ENCODE assay signal across 9 cellular contexts in the genomic region with DNA sequence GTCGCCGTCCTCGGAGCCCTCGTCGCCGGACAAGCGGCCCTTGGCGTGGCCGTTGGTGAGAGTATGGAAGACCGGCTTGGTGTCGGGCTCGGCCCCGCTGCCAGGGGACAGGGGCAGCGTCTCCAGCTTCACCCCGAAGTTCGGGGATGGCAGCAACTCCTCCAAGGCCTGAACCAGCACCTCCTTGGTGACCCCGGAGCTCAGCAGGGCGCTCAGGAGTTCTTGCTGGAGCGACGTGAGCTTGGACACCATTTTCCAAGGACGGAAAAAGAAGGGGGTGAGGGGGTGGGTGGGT. TPM values are rescaled to one million over a fixed set of nuclear protein-coding genes. Genes with fewer than 3 reads are reported as not detected.
DNase-seq lines count a peak whose midpoint lies in the region; ATAC-seq and TF ChIP-seq lines count a peak whose summit lies in the region.
"Had no signal": no experiment of that assay in that cellular context is flagged by ENCODE, and none has a peak within 500 bp of the region (broad histone marks: within the 10 kb centered on the region; RNA-seq: fewer than 3 reads in every experiment).

No MANE protein-coding gene starts in this region.

- peak overlapping the region; percentile 70 for H3K9ac ChIP-seq in HCT116 (ENCODE audit: low read length)
- H3K9ac ChIP-seq in colonic mucosa (ENCODE audit: low read depth in 2 of 2, low read length in 2 of 2), result peak overlapping the region; percentile 81 to 98

- no peaks in the 10 kb centered on the region for H3K9me3 Mint-ChIP-seq in Calu3 (ENCODE audit: low read depth, unreplicated experiment)

- RAD21 ChIA-PET in HCT116 (lab: Charles Lee; ENCODE audit: low non-redundant PET in 1 of 2, low total read pairs in 2 of 2, uncharacterized antibody in 2 of 2, unreplicated experiment in 2 of 2), result no interaction called here

- H3K4me1 Mint-ChIP-seq in Calu3 (ENCODE audit: low read depth, unreplicated experiment), result peaks cover 45% of the 10 kb centered on the region

- H3K4me3 ChIP-seq in HCT116 (replicated peaks in 1 of 2; ENCODE audit: low read depth in 1 of 2, low read length in 2 of 2) (peak overlapping the region; percentile 54 to 62), colonic mucosa (peak overlapping the region; percentile 49), muscle layer of duodenum (ENCODE audit: low read depth in 1 of 2, low read length in 2 of 2) (peak overlapping the region in 1 of 2 donors; percentile 61)

- CTCF ChIA-PET in Calu3 (lab: Charles Lee), result interaction anchor here (0.6 to 6.0 kb wide), 26 partner anchors 7 to 1128 kb away, joined by 3 to 75 read pairs (median 5); no protein-coding TSS in a partner anchor
- CTCF ChIA-PET in HCT116 (lab: Charles Lee), result interaction anchor here (0.9 kb wide), 1 partner anchor 26 kb away, joined by 3 read pairs; no protein-coding TSS in a partner anchor

- no peak for DNase-seq in Calu3
- DNase-seq in HCT116 (ENCODE audit: low read depth, low spot score), result no peak
- DNase-seq in colonic mucosa, result no peak
- no peak for DNase-seq in NCI-H1092 (lab: John Stamatoyannopoulos, UW)
- DNase-seq in GM03348 (ENCODE audit: low spot score), result no peak

- peaks cover 0 to 7% of the 10 kb centered on the region in 2 experiments; a peak in 2 of 4 replicates for H3K4me1 ChIP-seq in HCT116 (ENCODE audit: control insufficient read depth in 1 of 2, insufficient read depth in 2 of 2, low read length in 2 of 2)
- peaks cover 5% of the 10 kb centered on the region for H3K4me1 ChIP-seq in colonic mucosa
- peaks cover 0 to 42% of the 10 kb centered on the region in 2 donors for H3K4me1 ChIP-seq in muscle layer of duodenum (ENCODE audit: control insufficient read depth in 1 of 2, insufficient read depth in 2 of 2, low read length in 2 of 2)

- H3K9me3 ChIP-seq in HCT116 (ENCODE audit: control insufficient read depth in 1 of 2, insufficient read depth in 1 of 2, low read depth in 1 of 2, low read length in 2 of 2) (no peaks in the 10 kb centered on the region), colonic mucosa (no peaks in the 10 kb centered on the region), muscle layer of duodenum (ENCODE audit: control insufficient read depth in 1 of 2, low read length in 2 of 2) (no peaks in the 10 kb centered on the region)

- BruUV-seq in Calu3 (replicated peaks; lab: Mats Ljungman, UMichigan), result no TSS peak
- BruUV-seq in HCT116 (replicated peaks; lab: Mats Ljungman, UMichigan), result TSS peak; percentile 57

- no peak for TF ChIP-seq POLR2A in HCT116 (IDR thresholded peaks at IDR 0.05; ENCODE audit: borderline replicate concordance, extremely low read depth, insufficient read depth, insufficient read length)

- H4K20me1 ChIP-seq in HCT116 (ENCODE audit: insufficient read depth), result no peaks in the 10 kb centered on the region

- H3K27me3 ChIP-seq in HCT116 (ENCODE audit: insufficient read depth, low read length) (no peaks in the 10 kb centered on the region), colonic mucosa (peaks cover 26% of the 10 kb centered on the region), muscle layer of duodenum (ENCODE audit: low read depth, low read length) (peaks cover 44% of the 10 kb centered on the region)

- peaks cover 31% of the 10 kb centered on the region for H3K79me2 ChIP-seq in HCT116 (ENCODE audit: insufficient read depth, low read length)

- H3K4me3 Mint-ChIP-seq in Calu3 (ENCODE audit: low read depth, unreplicated experiment), result peak overlapping the region; percentile 100

- H3K27ac ChIP-seq in HCT116 (ENCODE audit: low read depth, low read length) (peak overlapping the region; percentile 76), colonic mucosa (peak overlapping the region; percentile 69), muscle layer of duodenum (ENCODE audit: low read length) (peak overlapping the region; percentile 67)
- H3K27ac ChIP-seq: HL-60 had no signal

- H3K27me3 Mint-ChIP-seq in Calu3 (ENCODE audit: unreplicated experiment), result no peaks in the 10 kb centered on the region

- TF ChIP-seq RAD21 in HCT116 (IDR thresholded peaks at IDR 0.05; ENCODE audit: low read depth), result no peak

- POLR2A ChIA-PET in HCT116 (lab: Charles Lee), result no interaction called here

- H3K27ac Mint-ChIP-seq in Calu3 (ENCODE audit: unreplicated experiment), result peak overlapping the region; percentile 99

- H3K36me3 Mint-ChIP-seq in Calu3 (ENCODE audit: insufficient read depth, unreplicated experiment), result peaks cover 92% of the 10 kb centered on the region

- H3K4me2 ChIP-seq in HCT116 (ENCODE audit: low read length), result peak overlapping the region; percentile 81

- ATAC-seq in HCT116 (peak; percentile 15), HG03135 (IDR thresholded peaks at IDR 0.05; ENCODE audit: unreplicated experiment) (no peak)
- no peak for ATAC-seq in activated CD4-positive, CD25-positive, alpha-beta regulatory T cell treated with anti-CD3 and anti-CD28 coated beads, Interleukin-2, amount 50 U/mL, for 24 hours

- no peak overlapping the region for H2AFZ ChIP-seq in HCT116 (ENCODE audit: low read depth, low read length, poor library complexity, severe bottlenecking)

- H3K36me3 ChIP-seq in HCT116 (ENCODE audit: control insufficient read depth in 1 of 2, insufficient read depth in 2 of 2, low read length in 2 of 2) (no peaks in the 10 kb centered on the region), colonic mucosa (no peaks in the 10 kb centered on the region), muscle layer of duodenum (ENCODE audit: control insufficient read depth in 1 of 2, insufficient read depth in 2 of 2, low read length in 2 of 2) (no peaks in the 10 kb centered on the region)

- no peaks in the 10 kb centered on the region for H3K9me2 ChIP-seq in HCT116 (ENCODE audit: insufficient read depth)

- intact Hi-C loops in Calu3 (cut with micrococcal nuclease; ENCODE audit: unreplicated experiment), result loop anchor here (2.0 kb wide), 1 partner anchor 72 kb away; no protein-coding TSS in a partner anchor
- intact Hi-C loops in HCT116 (cut with micrococcal nuclease), result loop anchor here (5.0 kb wide), 1 partner anchor 37 kb away; no protein-coding TSS in a partner anchor
- intact Hi-C loops in colonic mucosa (cut with DNase I), result no loop called here

- TF ChIP-seq CTCF in Calu3 (IDR thresholded peaks at IDR 0.05; ENCODE audit: unreplicated experiment), result no peak
- TF ChIP-seq CTCF in HCT116 (IDR thresholded peaks at IDR 0.05 in 2 of 3, conservative IDR thresholded peaks at IDR 0.05 in 1 of 3; ENCODE audit: borderline replicate concordance in 1 of 3, insufficient read depth in 1 of 3, low read depth in 2 of 3, low read length in 2 of 3), result no peak
- TF ChIP-seq CTCF in colonic mucosa (IDR thresholded peaks at IDR 0.05), result no peak

TF ChIP-seq in HCT116, 20 proteins besides CTCF, POLR2A, EP300 and RAD21:
- TF ChIP-seq FOSL1 (IDR thresholded peaks at IDR 0.05; ENCODE audit: low read depth) (no peak), SRF (IDR thresholded peaks at IDR 0.05; ENCODE audit: low read depth) (no peak)
- TF ChIP-seq, protein P1, sequence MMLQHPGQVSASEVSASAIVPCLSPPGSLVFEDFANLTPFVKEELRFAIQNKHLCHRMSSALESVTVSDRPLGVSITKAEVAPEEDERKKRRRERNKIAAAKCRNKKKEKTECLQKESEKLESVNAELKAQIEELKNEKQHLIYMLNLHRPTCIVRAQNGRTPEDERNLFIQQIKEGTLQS (IDR thresholded peaks at IDR 0.05), result no peak

RNA-seq across cellular contexts. Expression of a gene that starts 0.3 kb away (rescaled TPM):
- total RNA-seq in Calu3 (2022), result 127 and 130 TPM in 2 replicates
- total RNA-seq in HCT116 (2021; ENCODE audit: unreplicated experiment), result 3.6 TPM
- polyA plus RNA-seq in HCT116 (2012), result 4.2 and 5.0 TPM in 2 replicates
- total RNA-seq in colonic mucosa, result 10 to 100 TPM; 28.0 to 34.8 TPM
